In the genomic region with DNA sequence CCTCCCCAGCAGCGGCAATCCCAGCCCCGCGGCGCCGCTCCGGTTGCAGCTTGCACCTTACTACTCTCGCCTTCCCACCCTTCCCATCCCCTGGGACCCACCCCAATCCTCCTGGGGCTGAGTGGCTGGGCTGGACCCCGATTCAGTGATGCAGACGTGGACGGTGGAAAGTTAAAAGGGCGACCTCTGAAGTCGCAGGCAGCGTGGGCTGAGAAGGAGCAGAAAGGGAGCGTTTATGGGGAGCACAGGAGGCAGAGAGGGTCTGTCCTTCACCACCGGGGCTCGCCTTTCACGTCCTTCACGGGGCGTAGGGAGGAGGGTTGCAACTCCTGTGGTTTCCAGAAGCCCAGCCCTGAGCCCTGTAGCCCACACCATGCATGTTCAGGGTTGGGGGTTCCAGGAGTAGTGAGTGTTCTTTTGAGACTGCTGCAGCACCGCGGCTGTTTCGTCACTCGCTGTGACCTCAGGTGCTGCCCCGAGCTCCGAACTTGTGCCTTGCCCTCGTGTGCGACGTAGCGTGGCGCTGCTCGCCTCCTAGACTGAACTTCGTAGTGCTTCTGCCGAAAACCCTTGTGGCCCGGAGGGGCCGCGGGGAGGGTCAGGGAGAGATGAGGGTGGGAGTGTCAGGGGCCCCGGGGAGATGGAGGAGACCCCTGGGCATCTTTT, we compare ENCODE assay signal across 8 cellular contexts. TPM values are rescaled to one million over a fixed set of nuclear protein-coding genes. Genes with fewer than 3 reads are reported as not detected.
A peak's percentile ranks its signal among the peaks of the same experiment; 100 is the strongest.
DNase-seq lines count a peak whose midpoint lies in the region; ATAC-seq and TF ChIP-seq lines count a peak whose summit lies in the region.

No MANE protein-coding gene starts in this region.

- H3K4me3 ChIP-seq in transverse colon, result peak overlapping the region; percentile 40 to 71 (median 48)

- POLR2A ChIA-PET in activated CD4-positive, alpha-beta memory T cell treated with anti-CD3 and anti-CD28 coated beads for 36 hours (lab: Charles Lee), result no interaction called here
- POLR2A ChIA-PET in activated CD4-positive, alpha-beta memory T cell treated with anti-CD3 and anti-CD28 coated beads, Interleukin-2, amount 10 ng/mL, durations not matched to agents 7 days and 5 days (lab: Charles Lee), result no interaction called here

- 60% methylated on average over 33 of the region's 37 CpGs; no CpG with 5 or more reads in 1 of the 2 donors for WGBS in transverse colon (ENCODE audit: low coverage in 1 of 2), 2 donors

- H3K4me3 Mint-ChIP-seq in activated CD4-positive, alpha-beta memory T cell treated with anti-CD3 and anti-CD28 coated beads for 36 hours, result peak overlapping the region; percentile 8
- H3K4me3 Mint-ChIP-seq in activated CD4-positive, alpha-beta memory T cell treated with anti-CD3 and anti-CD28 coated beads, Interleukin-2, amount 10 ng/mL, durations not matched to agents 7 days and 5 days, result no peak overlapping the region
- no peak overlapping the region for H3K4me3 Mint-ChIP-seq in effector memory CD8-positive, alpha-beta T cell

- no peak for TF ChIP-seq POLR2A in transverse colon (IDR thresholded peaks at IDR 0.05)

- TF ChIP-seq CTCF in transverse colon (IDR thresholded peaks at IDR 0.05), result no peak

- no peaks in the 10 kb centered on the region for H3K27me3 ChIP-seq in transverse colon

- ATAC-seq in left colon (no peak), HG02798 (IDR thresholded peaks at IDR 0.05; ENCODE audit: poor library complexity, unreplicated experiment) (no peak)
- ATAC-seq in effector memory CD8-positive, alpha-beta T cell (replicated peaks), result no peak

- H3K9me3 ChIP-seq in transverse colon, result no peaks in the 10 kb centered on the region

- intact Hi-C loops in activated CD4-positive, alpha-beta memory T cell treated with anti-CD3 and anti-CD28 coated beads for 36 hours (cut with micrococcal nuclease), result loop anchor here (1.0 to 10.0 kb wide), 5 partner anchors 64 to 360 kb away; a partner anchor contains a TSS
- intact Hi-C loops in left colon (cut with DNase I, micrococcal nuclease), result loop anchor here in 1 of 2 donors (10.0 kb wide), 1 partner anchor 318 kb away; no protein-coding TSS in a partner anchor
- intact Hi-C loops in transverse colon (cut with DNase I; ENCODE audit: low total_unique reads), result loop anchor here (5.0 to 10.0 kb wide), 3 partner anchors 132 to 308 kb away; no protein-coding TSS in a partner anchor

- H3K4me1 ChIP-seq in transverse colon, result peaks cover 0 to 8% (median 3%) of the 10 kb centered on the region in 4 donors

- H3K4me1 Mint-ChIP-seq in activated CD4-positive, alpha-beta memory T cell treated with anti-CD3 and anti-CD28 coated beads for 36 hours (ENCODE audit: low read depth), result peaks cover 9% of the 10 kb centered on the region
- H3K4me1 Mint-ChIP-seq in activated CD4-positive, alpha-beta memory T cell treated with anti-CD3 and anti-CD28 coated beads, Interleukin-2, amount 10 ng/mL, durations not matched to agents 7 days and 5 days, result peaks cover 2% of the 10 kb centered on the region
- H3K4me1 Mint-ChIP-seq in effector memory CD8-positive, alpha-beta T cell (ENCODE audit: low read depth in 2 of 2), result no peaks in the 10 kb centered on the region

- no peaks in the 10 kb centered on the region for H3K36me3 Mint-ChIP-seq in activated CD4-positive, alpha-beta memory T cell treated with anti-CD3 and anti-CD28 coated beads for 36 hours
- H3K36me3 Mint-ChIP-seq in activated CD4-positive, alpha-beta memory T cell treated with anti-CD3 and anti-CD28 coated beads, Interleukin-2, amount 10 ng/mL, durations not matched to agents 7 days and 5 days (ENCODE audit: low read depth), result no peaks in the 10 kb centered on the region
- no peaks in the 10 kb centered on the region for H3K36me3 Mint-ChIP-seq in effector memory CD8-positive, alpha-beta T cell (ENCODE audit: insufficient read depth)

- no peak overlapping the region for H3K27ac Mint-ChIP-seq in activated CD4-positive, alpha-beta memory T cell treated with anti-CD3 and anti-CD28 coated beads for 36 hours
- no peak overlapping the region for H3K27ac Mint-ChIP-seq in activated CD4-positive, alpha-beta memory T cell treated with anti-CD3 and anti-CD28 coated beads, Interleukin-2, amount 10 ng/mL, durations not matched to agents 7 days and 5 days
- no peak overlapping the region for H3K27ac Mint-ChIP-seq in effector memory CD8-positive, alpha-beta T cell

- H3K9me3 Mint-ChIP-seq in activated CD4-positive, alpha-beta memory T cell treated with anti-CD3 and anti-CD28 coated beads for 36 hours, result no peaks in the 10 kb centered on the region
- no peaks in the 10 kb centered on the region for H3K9me3 Mint-ChIP-seq in activated CD4-positive, alpha-beta memory T cell treated with anti-CD3 and anti-CD28 coated beads, Interleukin-2, amount 10 ng/mL, durations not matched to agents 7 days and 5 days
- peaks cover 0 to 2% of the 10 kb centered on the region in 2 donors for H3K9me3 Mint-ChIP-seq in effector memory CD8-positive, alpha-beta T cell

- TF ChIP-seq EP300 in transverse colon (IDR thresholded peaks at IDR 0.05; ENCODE audit: low read depth), result no peak

- no peaks in the 10 kb centered on the region for H3K36me3 ChIP-seq in transverse colon

- peak; percentile 31 for DNase-seq in activated CD4-positive, alpha-beta memory T cell treated with anti-CD3 and anti-CD28 coated beads for 36 hours
- no peak for DNase-seq in activated CD4-positive, alpha-beta memory T cell treated with anti-CD3 and anti-CD28 coated beads, Interleukin-2, amount 10 ng/mL, durations not matched to agents 7 days and 5 days
- DNase-seq in astrocyte of the hippocampus (ENCODE audit: low read depth, low spot score) (peak; percentile 49), left colon (peak; percentile 15 to 28), transverse colon (peak; percentile 17), HCEC 1CT (no peak)
- DNase-seq in effector memory CD8-positive, alpha-beta T cell, result no peak

- CTCF ChIA-PET in activated CD4-positive, alpha-beta memory T cell treated with anti-CD3 and anti-CD28 coated beads for 36 hours (lab: Charles Lee), result no interaction called here
- CTCF ChIA-PET in activated CD4-positive, alpha-beta memory T cell treated with anti-CD3 and anti-CD28 coated beads, Interleukin-2, amount 10 ng/mL, durations not matched to agents 7 days and 5 days (lab: Charles Lee), result no interaction called here

- H3K27me3 Mint-ChIP-seq in activated CD4-positive, alpha-beta memory T cell treated with anti-CD3 and anti-CD28 coated beads for 36 hours, result peaks cover 25% of the 10 kb centered on the region
- H3K27me3 Mint-ChIP-seq in activated CD4-positive, alpha-beta memory T cell treated with anti-CD3 and anti-CD28 coated beads, Interleukin-2, amount 10 ng/mL, durations not matched to agents 7 days and 5 days, result peaks cover 26% of the 10 kb centered on the region
- peaks cover 11 to 19% of the 10 kb centered on the region in 2 donors for H3K27me3 Mint-ChIP-seq in effector memory CD8-positive, alpha-beta T cell

- peak overlapping the region; percentile 69 to 83 (median 78) for H3K27ac ChIP-seq in transverse colon

- in situ Hi-C loops in transverse colon (cut with MboI; ENCODE audit: low pct_ligation_motif_present in 1 of 4, low pct_unique_long_range_greater_than_20kb in 1 of 4, low sequenced_read_pairs in 3 of 4), result no loop called here

RNA-seq across cellular contexts. Expression of a gene that starts 1.5 kb away (rescaled TPM):
- 1 to 10 TPM; 4.8 to 5.0 TPM for total RNA-seq in activated CD4-positive, alpha-beta memory T cell treated with anti-CD3 and anti-CD28 coated beads for 36 hours
- total RNA-seq in activated CD4-positive, alpha-beta memory T cell treated with anti-CD3 and anti-CD28 coated beads, Interleukin-2, amount 10 ng/mL, durations not matched to agents 7 days and 5 days, result under 1 TPM; 0.43 to 0.71 TPM
- total RNA-seq in left colon, result 1 to 10 TPM; 1.9 to 2.0 TPM
- total RNA-seq in transverse colon, result 10 to 100 TPM in 1 of 4 donors, 1 to 10 TPM in 3; 1.2 to 10.7 (median 5.0) TPM

Comparison
In these comparisons a context has a peak if more than half of its experiments do, and no peak if none do; other contexts are left out.
1. DNase-seq: peak in activated CD4-positive, alpha-beta memory T cell treated with anti-CD3 and anti-CD28 coated beads for 36 hours (single experiment), astrocyte of the hippocampus (single experiment), left colon (2 of 2) and transverse colon (single experiment); none in activated CD4-positive, alpha-beta memory T cell treated with anti-CD3 and anti-CD28 coated beads, Interleukin-2, amount 10 ng/mL, durations not matched to agents 7 days and 5 days (single experiment), effector memory CD8-positive, alpha-beta T cell (0 of 3) and HCEC 1CT (single experiment).